In genomic region chr1:2466834-2467554, GRCh38 we compare ENCODE assay signal across 1 cellular context.
TF ChIP-seq lines count a peak whose summit lies in the region.

No MANE protein-coding gene starts in this region.

TF ChIP-seq in HepG2, 621 proteins besides CTCF, POLR2A, EP300 and RAD21:
- TF ChIP-seq THAP8 (CRISPR knock-in tag; IDR thresholded peaks at IDR 0.05; ENCODE audit: borderline replicate concordance) (no peak), SP1 (IDR thresholded peaks at IDR 0.05) (no peak), SP1 (CRISPR knock-in tag; IDR thresholded peaks at IDR 0.05) (peak; percentile 42; the same call in 1 of the 2 replicates), ZNF652 (CRISPR knock-in tag; IDR thresholded peaks at IDR 0.05; ENCODE audit: borderline replicate concordance, low read depth) (peak; percentile 75)
